ENCODE assay signal across 8 cellular contexts in genomic region chr4:155675709-155676429, GRCh38. TPM values are rescaled to one million over a fixed set of nuclear protein-coding genes. Genes with fewer than 3 reads are reported as not detected.
DNase-seq lines count a peak whose midpoint lies in the region; ATAC-seq and TF ChIP-seq lines count a peak whose summit lies in the region.

No MANE protein-coding gene starts in this region.

- TF ChIP-seq CTCF in GM10266 (IDR thresholded peaks at IDR 0.05; ENCODE audit: control insufficient read depth, insufficient read depth, low read depth, missing control alignments) (no peak), mucosa of descending colon (IDR thresholded peaks at IDR 0.05) (no peak)

- intact Hi-C loops in mucosa of descending colon (cut with DNase I, micrococcal nuclease), result no loop called here

- DNase-seq in GM10266 (ENCODE audit: extremely low spot score), result peak; percentile 27
- peak; percentile 81 for DNase-seq in SKM-1 (lab: John Stamatoyannopoulos, UW; ENCODE audit: unreplicated experiment)
- DNase-seq in mucosa of descending colon, result no peak
- no peak for DNase-seq in NCI-H69 (lab: John Stamatoyannopoulos, UW)
- no peak for DNase-seq in activated CD4-positive, alpha-beta T cell treated with anti-CD3 and anti-CD28 coated beads, Interleukin-2, amount 50 U/mL, for 1 hour
- no peak for DNase-seq in activated CD4-positive, alpha-beta T cell treated with anti-CD3 and anti-CD28 coated beads for 1 hour

- no peaks in the 10 kb centered on the region for H3K36me3 ChIP-seq in mucosa of descending colon (ENCODE audit: low read depth)

- H3K4me1 ChIP-seq in mucosa of descending colon (ENCODE audit: low read depth), result peaks cover 3% of the 10 kb centered on the region

- ATAC-seq in HG02798 (IDR thresholded peaks at IDR 0.05; ENCODE audit: poor library complexity, unreplicated experiment) (peak; percentile 89), mucosa of descending colon (peak; percentile 25), GM18505 (IDR thresholded peaks at IDR 0.05; ENCODE audit: unreplicated experiment) (no peak)

- H3K4me3 ChIP-seq in mucosa of descending colon, result no peak overlapping the region

- no peaks in the 10 kb centered on the region for H3K9me3 ChIP-seq in mucosa of descending colon

- no peak for TF ChIP-seq POLR2A in GM18505 (IDR thresholded peaks at IDR 0.05; ENCODE audit: borderline replicate concordance, extremely low read depth, insufficient read depth, insufficient read length)

RNA-seq across cellular contexts. Expression of gene GUCY1A1, which starts 9.2 kb away (rescaled TPM):
- 100 to 1,000 TPM in 1 of 3 donors, 10 to 100 TPM in 1, 1 to 10 TPM in 1; 7.4 to 213 (median 18.8) TPM for total RNA-seq in mucosa of descending colon

Comparison
In these comparisons a context has a peak if more than half of its experiments do, and no peak if none do; other contexts are left out.
1. DNase-seq: peak in GM10266 (single experiment) and SKM-1 (single experiment); none in mucosa of descending colon (0 of 3), NCI-H69 (single experiment), activated CD4-positive, alpha-beta T cell treated with anti-CD3 and anti-CD28 coated beads, Interleukin-2, amount 50 U/mL, for 1 hour (single experiment) and activated CD4-positive, alpha-beta T cell treated with anti-CD3 and anti-CD28 coated beads for 1 hour (single experiment).